31 cellular contexts compared by ENCODE assay signal in the genomic region with DNA sequence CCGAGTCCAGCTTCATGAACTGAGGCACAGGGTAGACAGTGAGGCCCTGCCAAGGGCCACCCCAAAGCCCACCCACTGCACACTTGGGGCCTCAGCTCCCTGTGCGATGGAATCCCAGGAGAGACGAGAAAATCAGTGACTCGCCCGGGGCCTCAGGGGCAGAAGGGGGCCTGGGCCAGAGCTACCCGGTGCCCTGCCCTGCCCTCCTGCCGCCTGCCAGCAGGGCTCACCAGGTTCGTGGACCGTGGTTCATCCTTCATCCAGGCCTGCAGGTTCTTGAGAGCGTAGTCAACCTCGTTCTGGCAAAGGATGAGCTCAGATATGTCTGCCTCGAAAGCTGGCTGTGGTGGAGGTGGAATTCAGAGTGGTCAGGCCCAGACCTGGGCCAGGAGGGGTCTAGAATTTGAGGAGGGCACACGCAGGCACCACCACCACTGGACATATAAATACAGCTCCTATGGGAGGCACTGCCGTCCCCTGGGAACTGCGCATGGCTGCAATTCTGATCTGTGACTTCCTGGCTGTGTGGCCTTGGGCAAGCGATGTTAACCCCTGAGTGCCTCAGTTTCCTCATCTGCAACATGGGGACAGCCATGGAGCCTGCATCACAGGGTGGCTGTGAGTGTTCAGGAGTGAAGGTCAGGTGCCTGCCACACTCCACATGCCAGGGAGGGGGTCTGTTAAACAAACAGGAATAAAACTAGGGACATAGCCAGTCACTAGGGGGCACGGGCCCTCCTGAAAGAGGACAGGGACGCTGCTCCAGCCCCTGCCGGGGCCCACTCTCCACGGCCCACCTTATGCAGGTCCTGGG.
DNase-seq lines count a peak whose midpoint lies in the region; ATAC-seq and TF ChIP-seq lines count a peak whose summit lies in the region.
"Had no signal": no experiment of that assay in that cellular context is flagged by ENCODE, and none has a peak within 500 bp of the region (broad histone marks: within the 10 kb centered on the region; RNA-seq: fewer than 3 reads in every experiment).

No MANE protein-coding gene starts in this region.

- no peaks in the 10 kb centered on the region for H3K36me3 Mint-ChIP-seq in stimulated activated memory B cell treated with anti-CD40 and anti-IgM and Interleukin-4, amounts not matched to agents 10 μg/mL and 1 μg/mL and 100 μg/mL, for 72 hours
- H3K36me3 Mint-ChIP-seq: activated naive CD4-positive, alpha-beta T cell treated with anti-CD3 and anti-CD28 coated beads, Interleukin-2, amount 50 U/mL, for 72 hours; naive thymus-derived CD8-positive, alpha-beta T cell had no signal

- no peaks in the 10 kb centered on the region for H3K9me3 Mint-ChIP-seq in stimulated activated memory B cell treated with anti-CD40 and anti-IgM and Interleukin-4, amounts not matched to agents 10 μg/mL and 1 μg/mL and 100 μg/mL, for 72 hours
- H3K9me3 Mint-ChIP-seq: activated CD8-positive, alpha-beta T cell treated with anti-CD3 and anti-CD28 coated beads for 36 hours; activated naive CD4-positive, alpha-beta T cell treated with anti-CD3 and anti-CD28 coated beads, Interleukin-2, amount 50 U/mL, for 72 hours; CD4-positive, alpha-beta T cell; naive thymus-derived CD8-positive, alpha-beta T cell had no signal

- no peak for TF ChIP-seq CTCF in GM13976 (IDR thresholded peaks at IDR 0.05; ENCODE audit: borderline replicate concordance, control extremely low read depth, extremely low read depth, insufficient read depth, missing control alignments)
- no peak for TF ChIP-seq CTCF in VCaP (conservative IDR thresholded peaks at IDR 0.05)

- no peak overlapping the region for H3K4me3 Mint-ChIP-seq in stimulated activated memory B cell treated with anti-CD40 and anti-IgM and Interleukin-4, amounts not matched to agents 10 μg/mL and 1 μg/mL and 100 μg/mL, for 72 hours
- H3K4me3 Mint-ChIP-seq: activated CD8-positive, alpha-beta T cell treated with anti-CD3 and anti-CD28 coated beads for 36 hours; CD4-positive, alpha-beta T cell; naive thymus-derived CD8-positive, alpha-beta T cell had no signal

- peak; percentile 31 for DNase-seq in DMS53 (lab: John Stamatoyannopoulos, UW)
- DNase-seq in DMS53 treated with DMSO at 0.1 percent for 48 hours (lab: John Stamatoyannopoulos, UW; ENCODE audit: unreplicated experiment): no peak
- peak; percentile 13 for DNase-seq in GM13976 (ENCODE audit: low spot score)
- no peak for DNase-seq in DMS153 (lab: John Stamatoyannopoulos, UW)
- no peak for DNase-seq in NCI-H526 treated with DMSO at 0.1 percent for 48 hours (lab: John Stamatoyannopoulos, UW)
- no peak for DNase-seq in HPDE6-E6E7 (ENCODE audit: extremely low spot score)
- DNase-seq: activated CD4-positive, alpha-beta T cell treated with anti-CD3 and anti-CD28 coated beads for 1 hour; activated CD8-positive, alpha-beta T cell treated with anti-CD3 and anti-CD28 coated beads for 36 hours; amygdala; CD4-positive, alpha-beta T cell; esophagus squamous epithelium; foreskin keratinocyte; heart right ventricle; KG1; midbrain; MM.1S; naive thymus-derived CD8-positive, alpha-beta T cell; NCI-H1417; NCI-H2029 treated with DMSO at 0.1 percent for 48 hours; NCI-H524 treated with DMSO at 0.1 percent for 48 hours; NK-92 treated with Interleukin-12 subunit alpha and Interleukin-12 subunit beta, amount 100 ng/mL, for 24 hours; occipital lobe; PC-3; stimulated activated CD4-positive, alpha-beta T cell treated with anti-CD3 and anti-CD28 coated beads, Interleukin-4, amount 100 ng/mL, for 1 hour; T-helper 2 cell had no signal

- peak; percentile 27 for ATAC-seq in stimulated activated memory B cell treated with anti-CD40 and anti-IgM and Interleukin-4, amounts not matched to agents 10 μg/mL and 1 μg/mL and 100 μg/mL, for 72 hours
- ATAC-seq: activated CD8-positive, alpha-beta T cell treated with anti-CD3 and anti-CD28 coated beads for 36 hours; activated naive CD4-positive, alpha-beta T cell treated with anti-CD3 and anti-CD28 coated beads, Interleukin-2, amount 50 U/mL, for 72 hours; foreskin keratinocyte; naive thymus-derived CD8-positive, alpha-beta T cell; PC-3; Right ventricle myocardium inferior had no signal

- no peak overlapping the region for H3K27ac Mint-ChIP-seq in stimulated activated memory B cell treated with anti-CD40 and anti-IgM and Interleukin-4, amounts not matched to agents 10 μg/mL and 1 μg/mL and 100 μg/mL, for 72 hours
- H3K27ac Mint-ChIP-seq: activated CD8-positive, alpha-beta T cell treated with anti-CD3 and anti-CD28 coated beads for 36 hours; activated naive CD4-positive, alpha-beta T cell treated with anti-CD3 and anti-CD28 coated beads, Interleukin-2, amount 50 U/mL, for 72 hours; CD4-positive, alpha-beta T cell; naive thymus-derived CD8-positive, alpha-beta T cell had no signal

- peaks cover 6% of the 10 kb centered on the region for H3K4me1 Mint-ChIP-seq in stimulated activated memory B cell treated with anti-CD40 and anti-IgM and Interleukin-4, amounts not matched to agents 10 μg/mL and 1 μg/mL and 100 μg/mL, for 72 hours

- in situ Hi-C loops in GM13976 (cut with MboI; ENCODE audit: low sequenced_read_pairs, unreplicated experiment): no loop called here

- H3K27me3 Mint-ChIP-seq in stimulated activated memory B cell treated with anti-CD40 and anti-IgM and Interleukin-4, amounts not matched to agents 10 μg/mL and 1 μg/mL and 100 μg/mL, for 72 hours: peaks cover 17% of the 10 kb centered on the region
- H3K27me3 Mint-ChIP-seq: activated CD8-positive, alpha-beta T cell treated with anti-CD3 and anti-CD28 coated beads for 36 hours; CD4-positive, alpha-beta T cell had no signal

- peak overlapping the region; percentile 63; the same call in 1 of the 2 replicates for H3K27ac ChIP-seq in VCaP
- H3K27ac ChIP-seq: 22Rv1, dorsolateral prefrontal cortex, esophagus squamous epithelium, foreskin keratinocyte, heart right ventricle had no signal

Comparison
In these comparisons a context has a peak if more than half of its experiments do, and no peak if none do; other contexts are left out.
1. DNase-seq: peak in DMS53 (single experiment) and GM13976 (single experiment); none in DMS53 treated with DMSO at 0.1 percent for 48 hours (single experiment), DMS153 (single experiment), NCI-H526 treated with DMSO at 0.1 percent for 48 hours (single experiment) and HPDE6-E6E7 (single experiment).